In genomic region chrX:129930941-129931410, GRCh38 we compare ENCODE assay signal across 8 cellular contexts. TPM values are rescaled to one million over a fixed set of nuclear protein-coding genes. Genes with fewer than 3 reads are reported as not detected.
DNase-seq lines count a peak whose midpoint lies in the region; ATAC-seq, FAIRE-seq and TF ChIP-seq lines count a peak whose summit lies in the region.

No MANE protein-coding gene starts in this region.

- peak overlapping the region; percentile 55 for H3K9ac ChIP-seq in Karpas-422 (ENCODE audit: low read length)

- no peak for TF ChIP-seq POLR2A in GM12892 (IDR thresholded peaks at IDR 0.05; ENCODE audit: low read depth, low read length)

- H3K27me3 ChIP-seq in Karpas-422 (ENCODE audit: low read length): no peaks in the 10 kb centered on the region
- no peaks in the 10 kb centered on the region for H3K27me3 ChIP-seq in naive thymus-derived CD4-positive, alpha-beta T cell (ENCODE audit: control insufficient read depth in 2 of 2, insufficient read depth in 2 of 2, low read length in 2 of 2)

- peaks cover 0 to 18% (median 0%) of the 10 kb centered on the region in 5 donors for H3K27me3 Mint-ChIP-seq in naive thymus-derived CD4-positive, alpha-beta T cell

- no peaks in the 10 kb centered on the region for H3K9me3 Mint-ChIP-seq in naive thymus-derived CD4-positive, alpha-beta T cell

- H3K79me2 ChIP-seq in Karpas-422 (ENCODE audit: low read length): no peaks in the 10 kb centered on the region

- no peaks in the 10 kb centered on the region for H3K9me2 ChIP-seq in Karpas-422 (replicated peaks; ENCODE audit: insufficient read depth, low read length)

- peak overlapping the region; percentile 42; the same call in 1 of the 2 replicates for H3K4me3 ChIP-seq in Karpas-422 (ENCODE audit: low read length)
- peak overlapping the region; percentile 61 for H3K4me3 ChIP-seq in naive thymus-derived CD4-positive, alpha-beta T cell (ENCODE audit: low read length)

- peak overlapping the region; percentile 66 to 89 (median 80) for H3K4me3 Mint-ChIP-seq in naive thymus-derived CD4-positive, alpha-beta T cell

- H3K36me3 ChIP-seq in Karpas-422 (ENCODE audit: insufficient read depth, low read length): peaks cover 13% of the 10 kb centered on the region
- H3K36me3 ChIP-seq in naive thymus-derived CD4-positive, alpha-beta T cell (ENCODE audit: control insufficient read depth in 2 of 3, insufficient read depth in 3 of 3, low read length in 3 of 3): peaks cover 0 to 10% (median 4%) of the 10 kb centered on the region in 3 experiments

- H3K4me1 ChIP-seq in Karpas-422 (ENCODE audit: low read length): peaks cover 5% of the 10 kb centered on the region
- no peaks in the 10 kb centered on the region for H3K4me1 ChIP-seq in naive thymus-derived CD4-positive, alpha-beta T cell (ENCODE audit: control insufficient read depth in 2 of 2, insufficient read depth in 2 of 2, low read length in 2 of 2)

- peak; percentile 61 for FAIRE-seq in GM12892 (lab: Jason Lieb, UNC)

- H3K36me3 Mint-ChIP-seq in naive thymus-derived CD4-positive, alpha-beta T cell: peaks cover 0 to 7% (median 0%) of the 10 kb centered on the region in 5 donors

- peak overlapping the region; percentile 70 to 92 (median 85) for H3K27ac Mint-ChIP-seq in naive thymus-derived CD4-positive, alpha-beta T cell

- H3K27ac ChIP-seq in Karpas-422 (ENCODE audit: low read length) (peak overlapping the region; percentile 67), cingulate gyrus (ENCODE audit: low read depth, low read length) (peak overlapping the region; percentile 84)
- H3K27ac ChIP-seq in naive thymus-derived CD4-positive, alpha-beta T cell (ENCODE audit: low read depth, low read length): peak overlapping the region; percentile 59

- no peak for DNase-seq in GM12892 (ENCODE audit: insufficient read length)
- DNase-seq in Karpas-422: no peak
- DNase-seq in naive thymus-derived CD4-positive, alpha-beta T cell: no peak
- DNase-seq in stimulated activated naive CD4-positive, alpha-beta T cell treated with Interleukin-2 at 50 U/mL for 16 hours (lab: John Stamatoyannopoulos, UW): no peak
- DNase-seq in NCI-H1092 (lab: John Stamatoyannopoulos, UW): no peak

- H3K4me1 Mint-ChIP-seq in naive thymus-derived CD4-positive, alpha-beta T cell: peaks cover 0 to 6% (median 5%) of the 10 kb centered on the region in 7 donors

- CTCF ChIA-PET in naive thymus-derived CD4-positive, alpha-beta T cell (lab: Charles Lee): interaction anchor here (0.6 to 1.3 kb wide), 2 partner anchors 13 to 130 kb away, joined by 5 read pairs; no protein-coding TSS in a partner anchor

- no peaks in the 10 kb centered on the region for H3K9me3 ChIP-seq in Karpas-422 (ENCODE audit: low read length)
- no peaks in the 10 kb centered on the region for H3K9me3 ChIP-seq in naive thymus-derived CD4-positive, alpha-beta T cell (ENCODE audit: control insufficient read depth in 2 of 3, low read length in 3 of 3)

- intact Hi-C loops in naive thymus-derived CD4-positive, alpha-beta T cell (cut with micrococcal nuclease): loop anchor here (1.0 to 5.0 kb wide), 4 partner anchors 30 to 324 kb away; partner anchors contain the start of gene RAB33A (in 1 of the 2)

- ATAC-seq in naive thymus-derived CD4-positive, alpha-beta T cell: no peak
- ATAC-seq in HG02623 (IDR thresholded peaks at IDR 0.05; ENCODE audit: unreplicated experiment) (no peak), GM19455 (IDR thresholded peaks at IDR 0.05; ENCODE audit: unreplicated experiment) (no peak)

- peak overlapping the region; percentile 71 for H3K4me2 ChIP-seq in Karpas-422 (ENCODE audit: low read depth, low read length, poor library complexity, severe bottlenecking)

- POLR2A ChIA-PET in naive thymus-derived CD4-positive, alpha-beta T cell (lab: Charles Lee): interaction anchor here (1.4 to 1.5 kb wide), 2 partner anchors 12 to 25 kb away, joined by 3 to 6 read pairs; partner anchors contain the start of gene UTP14A

- H2AFZ ChIP-seq in Karpas-422 (ENCODE audit: low read length): no peak overlapping the region

- no peaks in the 10 kb centered on the region for H4K20me1 ChIP-seq in Karpas-422 (ENCODE audit: insufficient read depth, low read depth, low read length)

RNA-seq across cellular contexts. Expression of gene UTP14A, which starts 25.0 kb away (rescaled TPM):
- 21.3 TPM for polyA plus RNA-seq in GM12892 (2012; ENCODE audit: missing spikeins)
- 14.0 and 34.2 TPM in 2 replicates for total RNA-seq in Karpas-422 (2014; rRNA removed; shearing (Covaris generic); ENCODE audit: low replicate concordance)
- 10 to 100 TPM; 11.3 to 28.6 (median 22.4) TPM for total RNA-seq in naive thymus-derived CD4-positive, alpha-beta T cell
- 10 to 100 TPM; 11.0 to 16.5 TPM for polyA plus RNA-seq in naive thymus-derived CD4-positive, alpha-beta T cell

RNA-seq across cellular contexts. Expression of gene BCORL1, which starts 51.5 kb away (rescaled TPM):
- 0.83 TPM for polyA plus RNA-seq in GM12892 (2012; ENCODE audit: missing spikeins)
- 3.5 and 5.3 TPM in 2 replicates for total RNA-seq in Karpas-422 (2014; rRNA removed; shearing (Covaris generic); ENCODE audit: low replicate concordance)
- 1 to 10 TPM; 5.8 to 8.9 (median 8.2) TPM for total RNA-seq in naive thymus-derived CD4-positive, alpha-beta T cell
- polyA plus RNA-seq in naive thymus-derived CD4-positive, alpha-beta T cell: 1 to 10 TPM in 1 of 2 donors, under 1 TPM in 1; 0.64 to 2.5 TPM
